Comparison of ENCODE assay signal across 1 cellular context in the genomic region with DNA sequence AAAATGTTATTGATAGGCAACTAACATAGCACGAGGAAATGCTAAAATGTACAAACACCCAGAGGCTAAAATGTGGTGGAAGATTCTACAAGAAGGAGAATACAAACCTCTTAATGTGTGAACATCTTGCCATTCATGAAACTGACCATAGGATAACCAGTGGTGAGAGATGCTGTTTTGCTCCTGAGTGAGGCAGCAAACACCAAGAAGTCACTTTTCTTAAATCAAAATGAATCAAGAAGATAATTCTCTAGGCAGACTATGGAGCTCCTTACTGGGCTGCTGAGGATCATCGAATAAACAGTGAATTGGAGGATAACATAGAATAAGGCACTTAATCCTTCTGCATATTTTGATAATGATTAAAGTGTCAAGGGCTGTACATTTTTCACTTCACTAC.
TF ChIP-seq lines count a peak whose summit lies in the region.

No MANE protein-coding gene starts in this region.

TF ChIP-seq in SK-N-SH treated with all-trans-retinoic acid at 6 μM for 48 hours, 23 proteins besides CTCF, POLR2A, EP300 and RAD21 (continued from another document):
- TF ChIP-seq, protein P1, sequence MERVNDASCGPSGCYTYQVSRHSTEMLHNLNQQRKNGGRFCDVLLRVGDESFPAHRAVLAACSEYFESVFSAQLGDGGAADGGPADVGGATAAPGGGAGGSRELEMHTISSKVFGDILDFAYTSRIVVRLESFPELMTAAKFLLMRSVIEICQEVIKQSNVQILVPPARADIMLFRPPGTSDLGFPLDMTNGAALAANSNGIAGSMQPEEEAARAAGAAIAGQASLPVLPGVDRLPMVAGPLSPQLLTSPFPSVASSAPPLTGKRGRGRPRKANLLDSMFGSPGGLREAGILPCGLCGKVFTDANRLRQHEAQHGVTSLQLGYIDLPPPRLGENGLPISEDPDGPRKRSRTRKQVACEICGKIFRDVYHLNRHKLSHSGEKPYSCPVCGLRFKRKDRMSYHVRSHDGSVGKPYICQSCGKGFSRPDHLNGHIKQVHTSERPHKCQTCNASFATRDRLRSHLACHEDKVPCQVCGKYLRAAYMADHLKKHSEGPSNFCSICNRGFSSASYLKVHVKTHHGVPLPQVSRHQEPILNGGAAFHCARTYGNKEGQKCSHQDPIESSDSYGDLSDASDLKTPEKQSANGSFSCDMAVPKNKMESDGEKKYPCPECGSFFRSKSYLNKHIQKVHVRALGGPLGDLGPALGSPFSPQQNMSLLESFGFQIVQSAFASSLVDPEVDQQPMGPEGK (CRISPR knock-in tag; IDR thresholded peaks at IDR 0.05; ENCODE audit: borderline replicate concordance): no peak
- TF ChIP-seq ARNTL (CRISPR knock-in tag; IDR thresholded peaks at IDR 0.05; ENCODE audit: borderline replicate concordance, low read depth) (no peak), GLIS3 (CRISPR knock-in tag; IDR thresholded peaks at IDR 0.05) (no peak), SNAI2 (CRISPR knock-in tag; IDR thresholded peaks at IDR 0.05) (no peak), ZC3H10 (CRISPR knock-in tag; IDR thresholded peaks at IDR 0.05) (no peak), PPARA (CRISPR knock-in tag; IDR thresholded peaks at IDR 0.05; ENCODE audit: borderline replicate concordance) (no peak), ZNF70 (CRISPR knock-in tag; IDR thresholded peaks at IDR 0.05) (no peak), ZNF565 (CRISPR knock-in tag; conservative IDR thresholded peaks at IDR 0.05; ENCODE audit: low read depth) (no peak), TOX (CRISPR knock-in tag; IDR thresholded peaks at IDR 0.05; ENCODE audit: borderline replicate concordance) (no peak)
- TF ChIP-seq, protein P2, sequence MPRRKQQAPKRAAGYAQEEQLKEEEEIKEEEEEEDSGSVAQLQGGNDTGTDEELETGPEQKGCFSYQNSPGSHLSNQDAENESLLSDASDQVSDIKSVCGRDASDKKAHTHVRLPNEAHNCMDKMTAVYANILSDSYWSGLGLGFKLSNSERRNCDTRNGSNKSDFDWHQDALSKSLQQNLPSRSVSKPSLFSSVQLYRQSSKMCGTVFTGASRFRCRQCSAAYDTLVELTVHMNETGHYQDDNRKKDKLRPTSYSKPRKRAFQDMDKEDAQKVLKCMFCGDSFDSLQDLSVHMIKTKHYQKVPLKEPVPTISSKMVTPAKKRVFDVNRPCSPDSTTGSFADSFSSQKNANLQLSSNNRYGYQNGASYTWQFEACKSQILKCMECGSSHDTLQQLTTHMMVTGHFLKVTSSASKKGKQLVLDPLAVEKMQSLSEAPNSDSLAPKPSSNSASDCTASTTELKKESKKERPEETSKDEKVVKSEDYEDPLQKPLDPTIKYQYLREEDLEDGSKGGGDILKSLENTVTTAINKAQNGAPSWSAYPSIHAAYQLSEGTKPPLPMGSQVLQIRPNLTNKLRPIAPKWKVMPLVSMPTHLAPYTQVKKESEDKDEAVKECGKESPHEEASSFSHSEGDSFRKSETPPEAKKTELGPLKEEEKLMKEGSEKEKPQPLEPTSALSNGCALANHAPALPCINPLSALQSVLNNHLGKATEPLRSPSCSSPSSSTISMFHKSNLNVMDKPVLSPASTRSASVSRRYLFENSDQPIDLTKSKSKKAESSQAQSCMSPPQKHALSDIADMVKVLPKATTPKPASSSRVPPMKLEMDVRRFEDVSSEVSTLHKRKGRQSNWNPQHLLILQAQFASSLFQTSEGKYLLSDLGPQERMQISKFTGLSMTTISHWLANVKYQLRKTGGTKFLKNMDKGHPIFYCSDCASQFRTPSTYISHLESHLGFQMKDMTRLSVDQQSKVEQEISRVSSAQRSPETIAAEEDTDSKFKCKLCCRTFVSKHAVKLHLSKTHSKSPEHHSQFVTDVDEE (CRISPR knock-in tag; IDR thresholded peaks at IDR 0.05): no peak
- TF ChIP-seq, protein P3, sequence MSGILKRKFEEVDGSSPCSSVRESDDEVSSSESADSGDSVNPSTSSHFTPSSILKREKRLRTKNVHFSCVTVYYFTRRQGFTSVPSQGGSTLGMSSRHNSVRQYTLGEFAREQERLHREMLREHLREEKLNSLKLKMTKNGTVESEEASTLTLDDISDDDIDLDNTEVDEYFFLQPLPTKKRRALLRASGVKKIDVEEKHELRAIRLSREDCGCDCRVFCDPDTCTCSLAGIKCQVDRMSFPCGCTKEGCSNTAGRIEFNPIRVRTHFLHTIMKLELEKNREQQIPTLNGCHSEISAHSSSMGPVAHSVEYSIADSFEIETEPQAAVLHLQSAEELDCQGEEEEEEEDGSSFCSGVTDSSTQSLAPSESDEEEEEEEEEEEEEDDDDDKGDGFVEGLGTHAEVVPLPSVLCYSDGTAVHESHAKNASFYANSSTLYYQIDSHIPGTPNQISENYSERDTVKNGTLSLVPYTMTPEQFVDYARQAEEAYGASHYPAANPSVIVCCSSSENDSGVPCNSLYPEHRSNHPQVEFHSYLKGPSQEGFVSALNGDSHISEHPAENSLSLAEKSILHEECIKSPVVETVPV (CRISPR knock-in tag; IDR thresholded peaks at IDR 0.05): no peak
